Comparison of ENCODE assay signal across 11 cellular contexts in the genomic region with DNA sequence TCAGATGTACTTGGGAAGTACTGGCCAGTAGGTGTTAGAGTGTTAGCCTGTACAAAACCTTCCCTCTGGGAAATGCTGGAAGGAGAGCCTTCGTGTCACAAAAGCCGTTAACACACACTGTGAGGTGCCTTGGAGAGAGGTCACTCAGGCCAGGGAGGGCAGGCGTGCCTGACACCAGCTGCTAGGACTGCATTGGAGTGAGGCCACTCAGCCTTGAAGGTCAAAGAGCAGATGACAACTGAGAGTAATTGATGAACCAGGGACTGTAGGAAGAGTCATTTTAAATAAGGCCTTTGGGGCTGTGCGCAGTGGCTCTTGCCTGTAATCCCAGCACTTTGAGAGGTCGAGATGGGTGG. TPM values are rescaled to one million over a fixed set of nuclear protein-coding genes. Genes with fewer than 3 reads are reported as not detected.
A peak's percentile ranks its signal among the peaks of the same experiment; 100 is the strongest.
DNase-seq lines count a peak whose midpoint lies in the region; ATAC-seq, FAIRE-seq and TF ChIP-seq lines count a peak whose summit lies in the region.
"Had no signal": no experiment of that assay in that cellular context is flagged by ENCODE, and none has a peak within 500 bp of the region (broad histone marks: within the 10 kb centered on the region; RNA-seq: fewer than 3 reads in every experiment).

No MANE protein-coding gene starts in this region.

- BruUV-seq in IMR-90 (replicated peaks; lab: Mats Ljungman, UMichigan), result no TSS peak
- BruUV-seq in K562 (replicated peaks; lab: Mats Ljungman, UMichigan), result no TSS peak

- peak overlapping the region; percentile 51; the same call in 1 of the 2 replicates for H3K56ac ChIP-seq in IMR-90 (ENCODE audit: extremely low read depth, insufficient read depth, low read length)

- WGBS in IMR-90 (ENCODE audit: extremely low coverage in 2 of 2, insufficient read length in 1 of 2), 2 experiments, result 67% methylated on average over 3 of the region's 5 CpGs; no CpG with 5 or more reads in 1 of the 2 experiments
- 13% methylated on average over 5 of the region's 5 CpGs for WGBS in K562 (ENCODE audit: insufficient coverage, low coverage, missing lambda C conversion rate)

- H2BK15ac ChIP-seq in IMR-90 (ENCODE audit: low read depth, low read length), result peak overlapping the region; percentile 84; the same call in 1 of the 3 replicates

- peak overlapping the region; percentile 96 for H4K91ac ChIP-seq in IMR-90 (ENCODE audit: insufficient read depth, low read depth, low read length)

- peak overlapping the region; percentile 98 for H2BK120ac ChIP-seq in IMR-90 (ENCODE audit: low read depth, low read length)

- H3K9me3 ChIP-seq in IMR-90 (ENCODE audit: control insufficient read depth, insufficient read depth, low read length) (no peaks in the 10 kb centered on the region), K562 (replicated peaks; ENCODE audit: control insufficient read depth, insufficient read depth, low read depth, low read length) (no peaks in the 10 kb centered on the region), subcutaneous abdominal adipose tissue (ENCODE audit: control insufficient read depth in 5 of 5, low read length in 5 of 5) (no peaks in the 10 kb centered on the region)

- peak overlapping the region; percentile 88 for H4K5ac ChIP-seq in IMR-90 (ENCODE audit: low read depth, low read length)

- H3K4me1 ChIP-seq in IMR-90 (ENCODE audit: control insufficient read depth, insufficient read depth, low read length), result peaks cover 46% of the 10 kb centered on the region
- H3K4me1 ChIP-seq in K562 (replicated peaks in 1 of 2; ENCODE audit: control insufficient read depth in 2 of 2, insufficient read depth in 2 of 2, low read length in 2 of 2), result peaks cover 0 to 6% of the 10 kb centered on the region in 2 experiments; a peak in 1 of 5 replicates
- H3K4me1 ChIP-seq in subcutaneous abdominal adipose tissue (ENCODE audit: control insufficient read depth in 5 of 5, insufficient read depth in 5 of 5, low read length in 5 of 5), result peaks cover 21 to 66% (median 44%) of the 10 kb centered on the region in 5 donors

- H3K18ac ChIP-seq in IMR-90 (ENCODE audit: low read depth, low read length), result peak overlapping the region; percentile 77

- H3K9me1 ChIP-seq in IMR-90 (ENCODE audit: insufficient read depth, low read length) (peaks cover 55% of the 10 kb centered on the region), K562 (ENCODE audit: control insufficient read depth, insufficient read depth, low read length) (no peaks in the 10 kb centered on the region)

- in situ Hi-C loops in IMR-90 (cut with MboI; ENCODE audit: low sequenced_read_pairs), result no loop called here
- in situ Hi-C loops in K562 (cut with MboI), result no loop called here

- TF ChIP-seq EP300 in K562 (IDR thresholded peaks at IDR 0.05; ENCODE audit: low read length), result no peak

- H3K9ac ChIP-seq in IMR-90 (ENCODE audit: low read depth, low read length) (peak overlapping the region; percentile 27; the same call in 1 of the 2 replicates), K562 (ENCODE audit: insufficient read depth in 1 of 2, low read depth in 2 of 2, low read length in 2 of 2) (peak overlapping the region in 1 of 2 experiments; percentile 39; a peak in 1 of 4 replicates), subcutaneous abdominal adipose tissue (ENCODE audit: low read length in 5 of 5) (peak overlapping the region in 2 of 5 donors; percentile 15 to 48)

- CTCF ChIA-PET in IMR-90 (lab: Yijun Ruan, JAX), result interaction anchor here (1.4 kb wide), 1 partner anchor 37 kb away, joined by 3 read pairs; no protein-coding TSS in a partner anchor
- CTCF ChIA-PET in K562 (lab: Yijun Ruan, JAX; ENCODE audit: low intra/inter-chr PET ratio), result no interaction called here

- TF ChIP-seq CTCF in IMR-90 (conservative IDR thresholded peaks at IDR 0.05; ENCODE audit: low read depth, low read length) (no peak), K562 (IDR thresholded peaks at IDR 0.05 in 2 of 3, conservative IDR thresholded peaks at IDR 0.05 in 1 of 3; ENCODE audit: insufficient read depth in 2 of 3, low read depth in 1 of 3, low read length in 3 of 3) (no peak)

- peak overlapping the region; percentile 91 for H3K27ac ChIP-seq in IMR-90 (ENCODE audit: insufficient read depth, low read length)
- H3K27ac ChIP-seq in K562 (ENCODE audit: extremely low read depth, low read depth, low read length), result no peak overlapping the region
- peak overlapping the region; percentile 77 for H3K27ac ChIP-seq in subcutaneous abdominal adipose tissue (ENCODE audit: low read depth, low read length)
- H3K27ac ChIP-seq: cardiac muscle cell had no signal

- peak overlapping the region; percentile 99 for H3K23ac ChIP-seq in IMR-90 (ENCODE audit: low read depth, low read length)

- POLR2A ChIA-PET in IMR-90 (lab: Charles Lee; ENCODE audit: unreplicated experiment) (no interaction called here), K562 (lab: Yijun Ruan, JAX) (interaction anchor here (0.6 to 1.4 kb wide), 3 partner anchors 13 to 387 kb away, joined by 3 to 5 read pairs (median 4); no protein-coding TSS in a partner anchor)

- peak overlapping the region; percentile 71 for H3K14ac ChIP-seq in IMR-90 (replicated peaks; ENCODE audit: low read depth, low read length)

- H2AFZ ChIP-seq in IMR-90 (replicated peaks; ENCODE audit: low read length, poor library complexity) (peak overlapping the region; percentile 24), K562 (ENCODE audit: low read depth, low read length) (no peak overlapping the region)

- peak overlapping the region; percentile 97 for H2BK20ac ChIP-seq in IMR-90 (ENCODE audit: low read depth, low read length)

- no peak for FAIRE-seq in K562 (lab: Jason Lieb, UNC)

- no peak; the same call in 1 of the 2 replicates for ATAC-seq in IMR-90 (ENCODE audit: low read depth)
- peak; percentile 46 for ATAC-seq in K562
- ATAC-seq in HG02884 (IDR thresholded peaks at IDR 0.05; ENCODE audit: unreplicated experiment), result no peak
- no peak for ATAC-seq in GM19467 (IDR thresholded peaks at IDR 0.05; ENCODE audit: unreplicated experiment)
- ATAC-seq: activated T-helper 17 cell treated with anti-CD3 and anti-CD28 coated beads, Interleukin-2, amount 50 U/mL, for 72 hours had no signal

- H3K79me2 ChIP-seq in K562 (ENCODE audit: control insufficient read depth, insufficient read depth, low read length), result no peaks in the 10 kb centered on the region

- TF ChIP-seq RAD21 in IMR-90 (IDR thresholded peaks at IDR 0.05; ENCODE audit: low read length) (no peak), K562 (CRISPR knock-in tag; conservative IDR thresholded peaks at IDR 0.05 in 1 of 2, IDR thresholded peaks at IDR 0.05 in 1 of 2) (no peak)

- DNase-seq in IMR-90, result no peak
- peak in 1 of 4 experiments; percentile 34 for DNase-seq in K562 (ENCODE audit: extremely low read depth in 1 of 4, low spot score in 3 of 4)
- DNase-seq in islet precursor cell, result peak; percentile 68
- no peak for DNase-seq in GDM1 (lab: John Stamatoyannopoulos, UW)
- no peak for DNase-seq in anterior cingulate cortex (lab: John Stamatoyannopoulos, UW)
- DNase-seq: NCI-H510A treated with DMSO at 0.1 percent for 48 hours had no signal

- H3K4me3 ChIP-seq in IMR-90 (ENCODE audit: insufficient read depth, low read depth, low read length), result no peak overlapping the region
- no peak overlapping the region for H3K4me3 ChIP-seq in K562
- no peak overlapping the region for H3K4me3 ChIP-seq in subcutaneous abdominal adipose tissue (ENCODE audit: low read depth in 1 of 5, low read length in 5 of 5)
- H3K4me3 ChIP-seq: cardiac muscle cell had no signal

- peak overlapping the region; percentile 100 for H2AK5ac ChIP-seq in IMR-90 (ENCODE audit: low read depth, low read length)

- H3K36me3 ChIP-seq in IMR-90 (ENCODE audit: control insufficient read depth, insufficient read depth, low read length) (no peaks in the 10 kb centered on the region), K562 (ENCODE audit: control insufficient read depth, insufficient read depth, low read length) (no peaks in the 10 kb centered on the region), subcutaneous abdominal adipose tissue (ENCODE audit: control insufficient read depth in 5 of 5, insufficient read depth in 5 of 5, low read length in 5 of 5) (no peaks in the 10 kb centered on the region)
- H3K36me3 ChIP-seq: cardiac muscle cell had no signal

- TF ChIP-seq POLR2A in IMR-90 (IDR thresholded peaks at IDR 0.05; ENCODE audit: low read depth, low read length) (no peak), K562 (conservative IDR thresholded peaks at IDR 0.05) (no peak)

- peak overlapping the region; percentile 90 for H2AK9ac ChIP-seq in IMR-90 (replicated peaks; ENCODE audit: low read depth, low read length, poor library complexity)

- H3K27me3 ChIP-seq in IMR-90 (ENCODE audit: control insufficient read depth, insufficient read depth, low read length), result no peaks in the 10 kb centered on the region
- peaks cover 5 to 54% of the 10 kb centered on the region in 2 experiments for H3K27me3 ChIP-seq in K562 (ENCODE audit: control insufficient read depth in 2 of 2, insufficient read depth in 2 of 2, low read length in 2 of 2)
- H3K27me3 ChIP-seq in subcutaneous abdominal adipose tissue (ENCODE audit: control insufficient read depth in 5 of 5, insufficient read depth in 4 of 5, low read length in 5 of 5), result no peaks in the 10 kb centered on the region
- H3K27me3 ChIP-seq: cardiac muscle cell had no signal

- peak overlapping the region; percentile 10; the same call in 1 of the 2 replicates for H3K4me2 ChIP-seq in IMR-90 (ENCODE audit: low read depth, low read length)
- no peak overlapping the region for H3K4me2 ChIP-seq in K562 (ENCODE audit: insufficient read depth, low read length)

- peaks cover 18% of the 10 kb centered on the region; the same call in 1 of the 2 replicates for H4K20me1 ChIP-seq in IMR-90 (ENCODE audit: insufficient read depth, low read length)
- H4K20me1 ChIP-seq in K562 (replicated peaks; ENCODE audit: control insufficient read depth, insufficient read depth, low read length), result peaks cover 10% of the 10 kb centered on the region; the same call in 1 of the 2 replicates

- intact Hi-C loops in IMR-90 (cut with micrococcal nuclease), result no loop called here
- intact Hi-C loops in K562 (cut with micrococcal nuclease), result no loop called here

- H2BK5ac ChIP-seq in IMR-90 (ENCODE audit: low read depth, low read length, poor library complexity, severe bottlenecking), result peak overlapping the region; percentile 98

- peaks cover 50 to 84% of the 10 kb centered on the region in 2 experiments for H3K79me1 ChIP-seq in IMR-90 (ENCODE audit: low read depth in 1 of 2, low read length in 2 of 2)

- dilution Hi-C loops in IMR-90 (cut with HindIII; ENCODE audit: low sequenced_read_pairs, unreplicated experiment), result no loop called here

- H3K4ac ChIP-seq in IMR-90 (ENCODE audit: low read depth, low read length), result peak overlapping the region; percentile 99

- peak overlapping the region; percentile 46 to 97 for H4K8ac ChIP-seq in IMR-90 (ENCODE audit: low read depth in 2 of 2, low read length in 2 of 2)

RNA-seq across cellular contexts. Expression of gene ASAP2, which starts 45.4 kb away (rescaled TPM):
- total RNA-seq in IMR-90 (2012; rRNA removed), result 19.7 and 26.9 TPM in 2 replicates
- polyA plus RNA-seq in IMR-90 (2012; rRNA removed), result 25.0 and 28.1 TPM in 2 replicates
- polyA plus RNA-seq in IMR-90 (2012; cell fraction: cytosol; rRNA removed), result 10.0 and 11.4 TPM in 2 replicates
- polyA plus RNA-seq in IMR-90 (2012; cell fraction: nucleus; rRNA removed; ENCODE audit: low replicate concordance), result 23.8 and 56.1 TPM in 2 replicates
- 10.7 and 26.2 TPM in 2 replicates for total RNA-seq in K562 (2011; cell fraction: chromatin; rRNA removed; ENCODE audit: low replicate concordance)
- 4.8 and 8.2 TPM in 2 replicates for total RNA-seq in K562 (2011; cell fraction: nucleolus; rRNA removed)
- 11.8 and 12.5 TPM in 2 replicates for total RNA-seq in K562 (2011; cell fraction: nucleoplasm; rRNA removed)
- 2.1 and 2.3 TPM in 2 replicates for total RNA-seq in K562 (2014; rRNA removed)
- 3.0 and 3.1 TPM in 2 replicates for total RNA-seq in K562 (2014; rRNA removed; fragmentation: Illumina TruSeq; extraction: Trizol)
- total RNA-seq in K562 (2015; rRNA removed; fragmentation: Illumina TruSeq; extraction: Trizol), result 2.3 and 3.2 TPM in 2 replicates
- 4.3 and 5.5 TPM in 2 replicates for total RNA-seq in K562 (2021)
- polyA plus RNA-seq in K562 (2011; rRNA removed), result 3.1 and 8.7 TPM in 2 replicates
- 1.3 and 5.1 TPM in 2 replicates for polyA plus RNA-seq in K562 (2011; cell fraction: cytosol; rRNA removed)
- polyA plus RNA-seq in K562 (2011; cell fraction: nucleus; rRNA removed), result 5.7 and 20.6 TPM in 2 replicates
- 2.3 and 2.7 TPM in 2 replicates for polyA plus RNA-seq in K562 (2012)
- polyA plus RNA-seq in K562 (2014; fragmentation: Illumina TruSeq; extraction: Trizol), result 2.4 and 3.2 TPM in 2 replicates
- polyA plus RNA-seq in K562 (2014; fragmentation: Nextera tagmentation; extraction: Ambion mirVana), result under 1 TPM; 0.06 to 0.07 TPM
- 2.2 and 3.3 TPM in 2 replicates for polyA plus RNA-seq in K562 (2014; rRNA removed)
- polyA minus RNA-seq in K562 (2011; rRNA and poly(A)+ RNA removed), result 7.4 and 13.7 TPM in 2 replicates
- 2.7 and 4.9 TPM in 2 replicates for polyA minus RNA-seq in K562 (2011; cell fraction: cytosol; rRNA and poly(A)+ RNA removed)
- 3.9 and 19.9 TPM in 2 replicates for polyA minus RNA-seq in K562 (2011; cell fraction: nucleus; rRNA and poly(A)+ RNA removed)
